9 cellular contexts compared by ENCODE assay signal in genomic region chr16:86975445-86975844, GRCh38.
A peak's percentile ranks its signal among the peaks of the same experiment; 100 is the strongest.
DNase-seq lines count a peak whose midpoint lies in the region; ATAC-seq, FAIRE-seq and TF ChIP-seq lines count a peak whose summit lies in the region.
"Had no signal": no experiment of that assay in that cellular context is flagged by ENCODE, and none has a peak within 500 bp of the region (broad histone marks: within the 10 kb centered on the region; RNA-seq: fewer than 3 reads in every experiment).

No MANE protein-coding gene starts in this region.

- TF ChIP-seq EP300 in A549 (IDR thresholded peaks at IDR 0.05) = no peak

- TF ChIP-seq CTCF in A549 (IDR thresholded peaks at IDR 0.05) (no peak), HFF-Myc (IDR thresholded peaks at IDR 0.05; ENCODE audit: low read depth, low read length, missing control alignments) (no peak), astrocyte (IDR thresholded peaks at IDR 0.05; ENCODE audit: insufficient read depth, low read depth, low read length) (no peak), GM13977 (IDR thresholded peaks at IDR 0.05; ENCODE audit: extremely low read depth, insufficient read depth, missing control alignments) (no peak)

- H3K27ac ChIP-seq in A549 (peak overlapping the region in 1 of 2 experiments; percentile 52; a peak in 2 of 6 replicates), astrocyte (ENCODE audit: low read depth, low read length) (peak overlapping the region; percentile 24)

- H3K4me1 Mint-ChIP-seq in astrocyte (ENCODE audit: low read depth, unreplicated experiment) = peaks cover 10% of the 10 kb centered on the region
- H3K4me1 Mint-ChIP-seq in activated T-helper 17 cell treated with anti-CD3 and anti-CD28 coated beads, Interleukin-2, amount 50 U/mL, for 72 hours = no peaks in the 10 kb centered on the region

- H3K9ac ChIP-seq in astrocyte (ENCODE audit: low read length) = no peak overlapping the region

- H3K27me3 Mint-ChIP-seq in astrocyte (ENCODE audit: low read depth, unreplicated experiment) = peaks cover 17% of the 10 kb centered on the region
- H3K27me3 Mint-ChIP-seq in activated T-helper 17 cell treated with anti-CD3 and anti-CD28 coated beads, Interleukin-2, amount 50 U/mL, for 72 hours = peaks cover 20% of the 10 kb centered on the region

- no peaks in the 10 kb centered on the region for H3K36me3 ChIP-seq in astrocyte (ENCODE audit: insufficient read depth, low read length)

- H3K27me3 ChIP-seq in astrocyte (ENCODE audit: insufficient read depth, low read length) = no peaks in the 10 kb centered on the region

- in situ Hi-C loops in GM13977 (cut with MboI; ENCODE audit: low pct_unique_long_range_greater_than_20kb, low sequenced_read_pairs, unreplicated experiment) = no loop called here

- POLR2A ChIA-PET in A549 (lab: Yijun Ruan, JAX) = no interaction called here

- H2AFZ ChIP-seq in astrocyte (ENCODE audit: low read depth, low read length) = peak overlapping the region; percentile 20

- no peak overlapping the region for H3K4me3 Mint-ChIP-seq in astrocyte (ENCODE audit: unreplicated experiment)
- H3K4me3 Mint-ChIP-seq in activated T-helper 17 cell treated with anti-CD3 and anti-CD28 coated beads, Interleukin-2, amount 50 U/mL, for 72 hours = no peak overlapping the region

- TF ChIP-seq RAD21 in A549 (conservative IDR thresholded peaks at IDR 0.05 in 1 of 2, IDR thresholded peaks at IDR 0.05 in 1 of 2) = no peak

- H3K4me3 ChIP-seq in A549 (no peak overlapping the region), HFF-Myc (replicated peaks; ENCODE audit: low read depth, low read length) (no peak overlapping the region), astrocyte (ENCODE audit: insufficient read depth, low read depth, low read length) (no peak overlapping the region)

- H3K27ac Mint-ChIP-seq in astrocyte (ENCODE audit: unreplicated experiment) = peak overlapping the region; percentile 42
- H3K27ac Mint-ChIP-seq in activated T-helper 17 cell treated with anti-CD3 and anti-CD28 coated beads, Interleukin-2, amount 50 U/mL, for 72 hours = no peak overlapping the region

- DNase-seq in A549 (ENCODE audit: low read depth in 1 of 2, low spot score in 1 of 2) = peak; percentile 64 to 78
- peak; percentile 95 for DNase-seq in HFF-Myc (ENCODE audit: extremely low read depth, low read depth)
- DNase-seq in astrocyte (ENCODE audit: low read depth) = peak; percentile 96
- DNase-seq in iPS-NIHi7 (ENCODE audit: extremely low spot score) = peak; percentile 87
- DNase-seq in stimulated activated CD8-positive, alpha-beta memory T cell treated with anti-CD3 and anti-CD28 coated beads, Interleukin-4, amount 100 ng/mL, for 48 hours = no peak
- DNase-seq in GM13977 (ENCODE audit: low spot score) = no peak
- DNase-seq: activated naive CD4-positive, alpha-beta T cell treated with anti-CD3 and anti-CD28 coated beads, Interleukin-2, amount 50 U/mL, for 16 hours had no signal

- H3K79me2 ChIP-seq in astrocyte (ENCODE audit: insufficient read depth, low read length) = no peaks in the 10 kb centered on the region

- peaks cover 9% of the 10 kb centered on the region for H3K9me3 Mint-ChIP-seq in astrocyte (ENCODE audit: unreplicated experiment)
- H3K9me3 Mint-ChIP-seq in activated T-helper 17 cell treated with anti-CD3 and anti-CD28 coated beads, Interleukin-2, amount 50 U/mL, for 72 hours = no peaks in the 10 kb centered on the region

- H3K4me2 ChIP-seq in A549 (0 out of 3 replicates have a peak overlapping the region, but pooled peaks have one; percentile 33), astrocyte (ENCODE audit: low read length) (peak overlapping the region; percentile 27)

- 6% methylated on average over 2 of the region's 2 CpGs for WGBS in A549 (ENCODE audit: missing lambda C conversion rate)

- CTCF ChIA-PET in A549 (lab: Yijun Ruan, JAX) = interaction anchor here (1.2 to 1.7 kb wide), 2 partner anchors 11 kb away, joined by 3 to 4 read pairs; no protein-coding TSS in a partner anchor

- ATAC-seq in A549 = peak; percentile 41 to 88; a peak in 4 of 6 replicates
- ATAC-seq in HG03025 (IDR thresholded peaks at IDR 0.05; ENCODE audit: low FRiP score, unreplicated experiment) = no peak
- ATAC-seq in activated T-helper 17 cell treated with anti-CD3 and anti-CD28 coated beads, Interleukin-2, amount 50 U/mL, for 72 hours (replicated peaks) = no peak

- no peaks in the 10 kb centered on the region for H4K20me1 ChIP-seq in astrocyte (ENCODE audit: insufficient read depth, low read length)

- peaks cover 11% of the 10 kb centered on the region; the same call in 1 of the 3 replicates for H3K9me3 ChIP-seq in A549
- H3K9me3 ChIP-seq in astrocyte (ENCODE audit: insufficient read depth, low read depth, low read length) = peaks cover 5% of the 10 kb centered on the region

- TF ChIP-seq POLR2A in A549 (IDR thresholded peaks at IDR 0.05; ENCODE audit: low read length) = no peak

- H3K36me3 Mint-ChIP-seq in astrocyte (ENCODE audit: low read depth, unreplicated experiment) = peaks cover 2% of the 10 kb centered on the region
- no peaks in the 10 kb centered on the region for H3K36me3 Mint-ChIP-seq in activated T-helper 17 cell treated with anti-CD3 and anti-CD28 coated beads, Interleukin-2, amount 50 U/mL, for 72 hours (ENCODE audit: low read depth)

- H3K4me1 ChIP-seq in A549 (peaks cover 5% of the 10 kb centered on the region; the same call in 2 of the 3 replicates), astrocyte (ENCODE audit: insufficient read depth, low read length) (peaks cover 17% of the 10 kb centered on the region)

- FAIRE-seq in A549 (lab: Jason Lieb, UNC) (peak; percentile 63), astrocyte (lab: Jason Lieb, UNC) (peak; percentile 95)

TF ChIP-seq in A549, 52 proteins besides CTCF, POLR2A, EP300 and RAD21 (continues in another document):
- TF ChIP-seq ATOH8 (CRISPR knock-in tag; IDR thresholded peaks at IDR 0.05; ENCODE audit: low read depth) (no peak), RNF2 (IDR thresholded peaks at IDR 0.05; ENCODE audit: borderline replicate concordance, low read depth) (no peak), MAFK (IDR thresholded peaks at IDR 0.05; ENCODE audit: partially characterized antibody) (peak; percentile 19), HOXA7 (CRISPR knock-in tag; IDR thresholded peaks at IDR 0.05) (no peak), SMC3 (IDR thresholded peaks at IDR 0.05) (no peak), HMGXB4 (CRISPR knock-in tag; IDR thresholded peaks at IDR 0.05; ENCODE audit: borderline replicate concordance) (no peak), MYC (IDR thresholded peaks at IDR 0.05; ENCODE audit: borderline replicate concordance, low read length) (no peak), FOSL2 (IDR thresholded peaks at IDR 0.05) (no peak), FOSL2 (CRISPR knock-in tag; IDR thresholded peaks at IDR 0.05) (peak; percentile 92), SREBF2 (IDR thresholded peaks at IDR 0.05) (no peak), TP53 (CRISPR knock-in tag; IDR thresholded peaks at IDR 0.05) (no peak), USF2 (IDR thresholded peaks at IDR 0.05) (peak; percentile 94), GATA3 (IDR thresholded peaks at IDR 0.05; ENCODE audit: borderline replicate concordance) (no peak), PBX3 (IDR thresholded peaks at IDR 0.05) (no peak)

Comparison
In these comparisons a context has a peak if more than half of its experiments do, and no peak if none do; other contexts are left out.
1. ATAC-seq: peak in A549 (2 of 2); none in HG03025 (single experiment) and activated T-helper 17 cell treated with anti-CD3 and anti-CD28 coated beads, Interleukin-2, amount 50 U/mL, for 72 hours (single experiment).
2. DNase-seq: peak in A549 (2 of 2), HFF-Myc (single experiment), astrocyte (single experiment) and iPS-NIHi7 (single experiment); none in stimulated activated CD8-positive, alpha-beta memory T cell treated with anti-CD3 and anti-CD28 coated beads, Interleukin-4, amount 100 ng/mL, for 48 hours (single experiment) and GM13977 (single experiment).